In genomic region chr10:104664205-104664604, GRCh38 we compare ENCODE assay signal across 36 cellular contexts. TPM values are rescaled to one million over a fixed set of nuclear protein-coding genes. Genes with fewer than 3 reads are reported as not detected.
"Had no signal": no experiment of that assay in that cellular context is flagged by ENCODE, and none has a peak within 500 bp of the region (broad histone marks: within the 10 kb centered on the region; RNA-seq: fewer than 3 reads in every experiment).

No MANE protein-coding gene starts in this region.

- H3K27ac Mint-ChIP-seq: activated CD8-positive, alpha-beta memory T cell treated with anti-CD3 and anti-CD28 coated beads, Interleukin-2, amount 10 ng/mL, durations not matched to agents 7 days and 5 days; activated CD8-positive, alpha-beta T cell treated with anti-CD3 and anti-CD28 coated beads, Interleukin-2, amount 10 ng/mL, durations not matched to agents 7 days and 5 days; activated naive CD8-positive, alpha-beta T cell; activated T-helper 2 cell treated with anti-CD3 and anti-CD28 coated beads, Interferon-gamma antibody, Interleukin-2, Interleukin-4, amounts not matched to agents 10 μg/mL and 5 μg/mL and 100 μg/mL, durations not matched to agents 14 hours and 24 hours and 36 hours; immature natural killer cell; naive thymus-derived CD8-positive, alpha-beta T cell; progenitor cell of endocrine pancreas; stimulated activated effector memory CD8-positive, alpha-beta T cell treated with anti-CD3 and anti-CD28 coated beads, Interleukin-12 subunit alpha, Interleukin-12 subunit beta, amount 100 ng/mL, for 72 hours; stimulated activated naive CD8-positive, alpha-beta T cell treated with anti-CD3 and anti-CD28 coated beads, Interleukin-15, Interleukin-2, amounts not matched to agents 100 ng/mL and 50 ng/mL, for 24 hours; T-helper 17 cell had no signal

- H3K9me3 ChIP-seq: left lung, lower lobe of right lung, sigmoid colon, thoracic aorta, upper lobe of left lung, vagina had no signal

- ATAC-seq: activated CD8-positive, alpha-beta memory T cell treated with anti-CD3 and anti-CD28 coated beads, Interleukin-2, amount 10 ng/mL, durations not matched to agents 7 days and 5 days; activated CD8-positive, alpha-beta T cell treated with anti-CD3 and anti-CD28 coated beads, Interleukin-2, amount 10 ng/mL, durations not matched to agents 7 days and 5 days; left lung; lower lobe of right lung; naive thymus-derived CD8-positive, alpha-beta T cell; T-helper 17 cell had no signal

- H3K4me1 ChIP-seq: left lung, lower lobe of right lung, sigmoid colon, upper lobe of left lung, vagina had no signal

- H3K36me3 Mint-ChIP-seq: activated CD8-positive, alpha-beta memory T cell treated with anti-CD3 and anti-CD28 coated beads, Interleukin-2, amount 10 ng/mL, durations not matched to agents 7 days and 5 days; activated naive CD8-positive, alpha-beta T cell; immature natural killer cell; naive thymus-derived CD8-positive, alpha-beta T cell; stimulated activated effector memory CD8-positive, alpha-beta T cell treated with anti-CD3 and anti-CD28 coated beads, Interleukin-12 subunit alpha, Interleukin-12 subunit beta, amount 100 ng/mL, for 72 hours had no signal

- H3K4me3 Mint-ChIP-seq: activated CD8-positive, alpha-beta memory T cell treated with anti-CD3 and anti-CD28 coated beads, Interleukin-2, amount 10 ng/mL, durations not matched to agents 7 days and 5 days; activated CD8-positive, alpha-beta T cell treated with anti-CD3 and anti-CD28 coated beads, Interleukin-2, amount 10 ng/mL, durations not matched to agents 7 days and 5 days; activated naive CD8-positive, alpha-beta T cell; immature natural killer cell; naive thymus-derived CD8-positive, alpha-beta T cell; stimulated activated effector memory CD8-positive, alpha-beta T cell treated with anti-CD3 and anti-CD28 coated beads, Interleukin-12 subunit alpha, Interleukin-12 subunit beta, amount 100 ng/mL, for 72 hours; stimulated activated naive CD8-positive, alpha-beta T cell treated with anti-CD3 and anti-CD28 coated beads, Interleukin-15, Interleukin-2, amounts not matched to agents 100 ng/mL and 50 ng/mL, for 24 hours; T-helper 17 cell had no signal

- H3K36me3 ChIP-seq: brain microvascular endothelial cell, left lung, lower lobe of right lung, sigmoid colon, thoracic aorta, upper lobe of left lung, vagina had no signal

- H3K27me3 ChIP-seq: brain microvascular endothelial cell, dorsolateral prefrontal cortex, sigmoid colon, upper lobe of left lung, vagina had no signal

- H3K4me3 ChIP-seq: coronary artery, left lung, lower lobe of right lung, sigmoid colon, thoracic aorta, upper lobe of left lung, vagina had no signal

- H3K9me3 Mint-ChIP-seq: activated T-helper 2 cell treated with anti-CD3 and anti-CD28 coated beads, Interferon-gamma antibody, Interleukin-2, Interleukin-4, amounts not matched to agents 10 μg/mL and 5 μg/mL and 100 μg/mL, durations not matched to agents 14 hours and 24 hours and 36 hours; immature natural killer cell; naive thymus-derived CD8-positive, alpha-beta T cell; stimulated activated effector memory CD8-positive, alpha-beta T cell treated with anti-CD3 and anti-CD28 coated beads, Interleukin-12 subunit alpha, Interleukin-12 subunit beta, amount 100 ng/mL, for 72 hours; stimulated activated naive CD8-positive, alpha-beta T cell treated with anti-CD3 and anti-CD28 coated beads, Interleukin-15, Interleukin-2, amounts not matched to agents 100 ng/mL and 50 ng/mL, for 24 hours had no signal

- H3K27ac ChIP-seq: brain microvascular endothelial cell, coronary artery, left lung, lower lobe of right lung, sigmoid colon, thoracic aorta, upper lobe of left lung, vagina had no signal

- DNase-seq: activated CD4-positive, alpha-beta T cell treated with anti-CD3 and anti-CD28 coated beads for 1 hour; activated CD4-positive, alpha-beta T cell treated with anti-CD3 and anti-CD28 coated beads, Interleukin-2, amount 50 U/mL, for 1 hour; activated CD8-positive, alpha-beta memory T cell treated with anti-CD3 and anti-CD28 coated beads, Interleukin-2, amount 10 ng/mL, durations not matched to agents 7 days and 5 days; activated CD8-positive, alpha-beta T cell treated with anti-CD3 and anti-CD28 coated beads, Interleukin-2, amount 10 ng/mL, durations not matched to agents 7 days and 5 days; activated naive CD4-positive, alpha-beta T cell treated with Interleukin-2 at 50 U/mL for 16 hours; activated T-cell treated with anti-CD3 and anti-CD28 coated beads, Interleukin-2, amount 50 U/mL, for 48 hours; anterior cingulate cortex; brain microvascular endothelial cell; dorsolateral prefrontal cortex; effector memory CD4-positive, alpha-beta T cell; erythroblast; immature natural killer cell; left lung; lower lobe of right lung; mesenchymal stem cell; naive thymus-derived CD8-positive, alpha-beta T cell; retina; sigmoid colon; small intestine; stimulated activated CD4-positive, alpha-beta T cell treated with anti-CD3 and anti-CD28 coated beads, Interleukin-4, amount 100 ng/mL, for 24 hours; T-helper 17 cell; T1000; upper lobe of left lung had no signal

- H3K4me1 Mint-ChIP-seq: activated CD8-positive, alpha-beta memory T cell treated with anti-CD3 and anti-CD28 coated beads, Interleukin-2, amount 10 ng/mL, durations not matched to agents 7 days and 5 days; immature natural killer cell; naive thymus-derived CD8-positive, alpha-beta T cell; stimulated activated effector memory CD8-positive, alpha-beta T cell treated with anti-CD3 and anti-CD28 coated beads, Interleukin-12 subunit alpha, Interleukin-12 subunit beta, amount 100 ng/mL, for 72 hours had no signal

RNA-seq across cellular contexts. Expression of gene SORCS3, which starts 23.1 kb away (rescaled TPM):
- total RNA-seq: activated CD8-positive, alpha-beta memory T cell treated with anti-CD3 and anti-CD28 coated beads, Interleukin-2, amount 10 ng/mL, durations not matched to agents 7 days and 5 days; activated CD8-positive, alpha-beta T cell treated with anti-CD3 and anti-CD28 coated beads, Interleukin-2, amount 10 ng/mL, durations not matched to agents 7 days and 5 days; activated T-helper 2 cell treated with anti-CD3 and anti-CD28 coated beads, Interferon-gamma antibody, Interleukin-2, Interleukin-4, amounts not matched to agents 10 μg/mL and 5 μg/mL and 100 μg/mL, durations not matched to agents 14 hours and 24 hours and 36 hours; cardiac septum; fibroblast of lung; fibroblast of villous mesenchyme; left lung; lower lobe of right lung; naive thymus-derived CD8-positive, alpha-beta T cell; osteocyte; subcutaneous adipose tissue; thoracic aorta; upper lobe of left lung had no signal
- polyA plus RNA-seq: fibroblast of lung, immature natural killer cell had no signal
